Comparison of ENCODE assay signal across 8 cellular contexts in the genomic region with DNA sequence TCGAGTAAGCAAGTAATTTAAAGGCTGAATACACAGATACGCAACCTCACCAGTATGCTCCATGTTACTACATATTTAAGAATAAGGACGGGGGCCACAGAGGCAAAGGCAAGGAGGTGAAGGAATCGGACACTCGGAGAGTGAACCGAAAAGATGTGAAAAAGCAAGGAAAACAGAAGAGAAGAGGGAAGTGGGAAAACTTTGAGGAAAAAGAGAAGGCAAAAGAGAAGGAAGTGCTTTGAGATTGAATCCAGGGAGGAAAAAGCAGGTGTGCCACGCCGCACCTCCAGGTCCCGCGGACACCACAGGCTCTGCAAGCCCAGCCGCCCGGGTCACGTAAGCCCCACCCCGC. TPM values are rescaled to one million over a fixed set of nuclear protein-coding genes. Genes with fewer than 3 reads are reported as not detected.
DNase-seq lines count a peak whose midpoint lies in the region; ATAC-seq and TF ChIP-seq lines count a peak whose summit lies in the region.

No MANE protein-coding gene starts in this region.

- H3K4me1 ChIP-seq in RWPE2 (ENCODE audit: insufficient read depth, poor library complexity, severe bottlenecking), result peaks cover 7% of the 10 kb centered on the region

- peak overlapping the region; percentile 77 for H3K27ac ChIP-seq in RWPE2 (ENCODE audit: poor library complexity, severe bottlenecking)

- H3K27me3 ChIP-seq in H7 (ENCODE audit: control insufficient read depth, insufficient read depth, low read length), result no peaks in the 10 kb centered on the region
- no peaks in the 10 kb centered on the region for H3K27me3 ChIP-seq in RWPE2 (ENCODE audit: insufficient read depth, poor library complexity, severe bottlenecking)

- H3K4me3 ChIP-seq in GM08714 (ENCODE audit: low read length) (peak overlapping the region; percentile 86), H7 (ENCODE audit: insufficient read depth, low read depth, low read length) (peak overlapping the region; percentile 67), RWPE2 (ENCODE audit: severe bottlenecking) (peak overlapping the region; percentile 96), fibroblast of the aortic adventitia (ENCODE audit: low read depth, low read length) (peak overlapping the region; percentile 79), retinal pigment epithelial cell (ENCODE audit: low read length) (peak overlapping the region; percentile 91)

- ATAC-seq in RWPE2 (ENCODE audit: low read depth), result peak; percentile 1; the same call in 2 of the 3 replicates

- no peak for TF ChIP-seq CTCF in RWPE2 (IDR thresholded peaks at IDR 0.05; ENCODE audit: poor library complexity, severe bottlenecking)
- no peak for TF ChIP-seq CTCF in fibroblast of the aortic adventitia (IDR thresholded peaks at IDR 0.05; ENCODE audit: insufficient read depth, low read length)
- no peak for TF ChIP-seq CTCF in retinal pigment epithelial cell (conservative IDR thresholded peaks at IDR 0.05; ENCODE audit: low read depth, low read length)

- DNase-seq in H7 (no peak), RWPE2 (ENCODE audit: low spot score) (no peak), fibroblast of the aortic adventitia (ENCODE audit: low read depth) (no peak), retinal pigment epithelial cell (ENCODE audit: low read depth) (no peak), NCI-H446 (lab: John Stamatoyannopoulos, UW) (no peak), SIG-M5 (lab: John Stamatoyannopoulos, UW) (no peak)
- no peak for DNase-seq in stimulated activated CD4-positive, alpha-beta T cell treated with anti-CD3 and anti-CD28 coated beads, Interleukin-4, amount 100 ng/mL, for 1 hour

- no peaks in the 10 kb centered on the region for H3K36me3 ChIP-seq in H7 (replicated peaks; ENCODE audit: control insufficient read depth, insufficient read depth, low read length)
- peaks cover 12% of the 10 kb centered on the region for H3K36me3 ChIP-seq in RWPE2 (ENCODE audit: low read depth)

- no peaks in the 10 kb centered on the region for H3K9me3 ChIP-seq in RWPE2 (ENCODE audit: severe bottlenecking)

RNA-seq across cellular contexts. Expression of a gene that starts 0.4 kb away (rescaled TPM):
- total RNA-seq in H7 (2014; rRNA removed; shearing (Covaris generic)), result 35.3 and 50.1 TPM in 2 replicates
- 16.2 and 26.9 TPM in 2 replicates for total RNA-seq in fibroblast of the aortic adventitia (ENCODE audit: low replicate concordance)

RNA-seq across cellular contexts. Expression of a gene that starts 4.7 kb away (rescaled TPM):
- total RNA-seq in H7 (2014; rRNA removed; shearing (Covaris generic)), result 41.6 and 48.3 TPM in 2 replicates
- total RNA-seq in fibroblast of the aortic adventitia (ENCODE audit: low replicate concordance), result 50.8 and 64.9 TPM in 2 replicates
